9 cellular contexts compared by ENCODE assay signal in genomic region chr1:24020032-24020431, GRCh38. TPM values are rescaled to one million over a fixed set of nuclear protein-coding genes. Genes with fewer than 3 reads are reported as not detected.
DNase-seq lines count a peak whose midpoint lies in the region; TF ChIP-seq lines count a peak whose summit lies in the region.
"Had no signal": no experiment of that assay in that cellular context is flagged by ENCODE, and none has a peak within 500 bp of the region (broad histone marks: within the 10 kb centered on the region; RNA-seq: fewer than 3 reads in every experiment).

No MANE protein-coding gene starts in this region.

- 25% methylated on average over 5 of the region's 5 CpGs for WGBS in esophagus muscularis mucosa

- H3K4me3 ChIP-seq in Peyer's patch (no peak overlapping the region), esophagus muscularis mucosa (no peak overlapping the region), tibial artery (peak overlapping the region in 1 of 2 donors; percentile 30)

- H3K36me3 ChIP-seq in Peyer's patch, result no peaks in the 10 kb centered on the region
- no peaks in the 10 kb centered on the region for H3K36me3 ChIP-seq in esophagus muscularis mucosa
- no peaks in the 10 kb centered on the region for H3K36me3 ChIP-seq in tibial artery

- DNase-seq in Peyer's patch, result peak in 1 of 3 donors; percentile 51
- DNase-seq in esophagus muscularis mucosa (ENCODE audit: extremely low spot score), result no peak
- DNase-seq in myocyte (ENCODE audit: low read depth), result peak; percentile 75
- peak; percentile 71 to 87 for DNase-seq in tibial artery
- DNase-seq in middle frontal gyrus (ENCODE audit: extremely low spot score, low spot score), result no peak
- DNase-seq in NCI-H2107 treated with DMSO at 0.1 percent for 48 hours (lab: John Stamatoyannopoulos, UW; ENCODE audit: unreplicated experiment), result no peak
- no peak for DNase-seq in activated CD4-positive, alpha-beta T cell treated with anti-CD3 and anti-CD28 coated beads, Interleukin-2, amount 50 U/mL, for 4 hours
- DNase-seq: activated T-cell treated with anti-CD3 and anti-CD28 coated beads, Interleukin-2, amount 50 U/mL, for 4 hours; NCI-H1436 had no signal

- peaks cover 0 to 62% (median 0%) of the 10 kb centered on the region in 4 donors for H3K4me1 ChIP-seq in Peyer's patch
- H3K4me1 ChIP-seq in esophagus muscularis mucosa, result peaks cover 68 to 83% (median 79%) of the 10 kb centered on the region in 4 donors
- H3K4me1 ChIP-seq in tibial artery, result peaks cover 0 to 81% (median 72%) of the 10 kb centered on the region in 4 donors

- H3K27ac ChIP-seq in Peyer's patch, result peak overlapping the region in 3 of 4 donors; percentile 61 to 93 (median 90)
- H3K27ac ChIP-seq in esophagus muscularis mucosa (replicated peaks in 1 of 4), result peak overlapping the region; percentile 89 to 93 (median 92)
- H3K27ac ChIP-seq in tibial artery, result peak overlapping the region; percentile 86

- no peak for TF ChIP-seq POLR2A in Peyer's patch (IDR thresholded peaks at IDR 0.05)
- TF ChIP-seq POLR2A in esophagus muscularis mucosa (IDR thresholded peaks at IDR 0.05; ENCODE audit: low read depth), result no peak

- no peaks in the 10 kb centered on the region for H3K27me3 ChIP-seq in Peyer's patch
- H3K27me3 ChIP-seq in esophagus muscularis mucosa, result no peaks in the 10 kb centered on the region
- H3K27me3 ChIP-seq in tibial artery, result no peaks in the 10 kb centered on the region

- H3K9me3 ChIP-seq in Peyer's patch, result no peaks in the 10 kb centered on the region
- no peaks in the 10 kb centered on the region for H3K9me3 ChIP-seq in esophagus muscularis mucosa
- H3K9me3 ChIP-seq in tibial artery, result no peaks in the 10 kb centered on the region

- TF ChIP-seq CTCF in Peyer's patch (IDR thresholded peaks at IDR 0.05), result no peak
- no peak for TF ChIP-seq CTCF in esophagus muscularis mucosa (IDR thresholded peaks at IDR 0.05)
- no peak for TF ChIP-seq CTCF in tibial artery (IDR thresholded peaks at IDR 0.05)

- TF ChIP-seq EP300 in esophagus muscularis mucosa (IDR thresholded peaks at IDR 0.05), result no peak

- intact Hi-C loops in esophagus muscularis mucosa (cut with DNase I) (no loop called here), tibial artery (cut with DNase I; ENCODE audit: low total_unique reads) (loop anchor here (5.0 kb wide), 1 partner anchor 63 kb away; the partner anchor contains the start of gene PNRC2)

RNA-seq across cellular contexts. Expression of gene SRSF10, which starts 39.9 kb away (rescaled TPM):
- 100 to 1,000 TPM in 3 of 4 donors, 10 to 100 TPM in 1; 86.3 to 224 (median 112) TPM for total RNA-seq in Peyer's patch
- 10 to 100 TPM; 53.6 to 89.7 (median 56.6) TPM for total RNA-seq in esophagus muscularis mucosa
- 90.9 and 99.3 TPM in 2 replicates for total RNA-seq in myocyte
- polyA plus RNA-seq in myocyte (2012), result 57.7 TPM

Comparison
In these comparisons a context has a peak if more than half of its experiments do, and no peak if none do; other contexts are left out.
1. DNase-seq: peak in myocyte (single experiment) and tibial artery (2 of 2); none in esophagus muscularis mucosa (single experiment), middle frontal gyrus (single experiment), NCI-H2107 treated with DMSO at 0.1 percent for 48 hours (single experiment) and activated CD4-positive, alpha-beta T cell treated with anti-CD3 and anti-CD28 coated beads, Interleukin-2, amount 50 U/mL, for 4 hours (0 of 2).
2. Peak in every context shown above with its lines, with median percentiles within 50 percentile points of each other: H3K27ac ChIP-seq.